ENCODE assay signal across 14 cellular contexts in genomic region chr21:42601656-42602055, GRCh38.
"Had no signal": no experiment of that assay in that cellular context is flagged by ENCODE, and none has a peak within 500 bp of the region (broad histone marks: within the 10 kb centered on the region; RNA-seq: fewer than 3 reads in every experiment).

No MANE protein-coding gene starts in this region.

- DNase-seq: effector memory CD4-positive, alpha-beta T cell; heart left ventricle; hippocampal formation; mucosa of descending colon; naive thymus-derived CD8-positive, alpha-beta T cell; ovary; right cardiac atrium; small intestine; stimulated activated CD4-positive, alpha-beta T cell treated with anti-CD3 and anti-CD28 coated beads, Interleukin-12 subunit alpha, Interleukin-12 subunit beta, amount 100 ng/mL, for 4 hours; stimulated activated naive CD8-positive, alpha-beta T cell treated with anti-CD3 and anti-CD28 coated beads, Interleukin-15, Interleukin-2, amounts not matched to agents 100 U/mL and 50 U/mL, for 24 hours; thyroid gland; uterus had no signal

- ATAC-seq: heart left ventricle; mucosa of descending colon; naive thymus-derived CD8-positive, alpha-beta T cell; right cardiac atrium; stimulated activated naive CD8-positive, alpha-beta T cell treated with anti-CD3 and anti-CD28 coated beads, Interleukin-15, Interleukin-2, amounts not matched to agents 100 U/mL and 50 U/mL, for 24 hours had no signal

- H3K36me3 Mint-ChIP-seq: type B pancreatic cell had no signal

- H3K27ac Mint-ChIP-seq: progenitor cell of endocrine pancreas, type B pancreatic cell had no signal

- H3K4me3 Mint-ChIP-seq: naive thymus-derived CD8-positive, alpha-beta T cell; type B pancreatic cell had no signal

- H3K4me1 Mint-ChIP-seq: naive thymus-derived CD8-positive, alpha-beta T cell had no signal
